Comparison of ENCODE assay signal across 21 cellular contexts in the genomic region with DNA sequence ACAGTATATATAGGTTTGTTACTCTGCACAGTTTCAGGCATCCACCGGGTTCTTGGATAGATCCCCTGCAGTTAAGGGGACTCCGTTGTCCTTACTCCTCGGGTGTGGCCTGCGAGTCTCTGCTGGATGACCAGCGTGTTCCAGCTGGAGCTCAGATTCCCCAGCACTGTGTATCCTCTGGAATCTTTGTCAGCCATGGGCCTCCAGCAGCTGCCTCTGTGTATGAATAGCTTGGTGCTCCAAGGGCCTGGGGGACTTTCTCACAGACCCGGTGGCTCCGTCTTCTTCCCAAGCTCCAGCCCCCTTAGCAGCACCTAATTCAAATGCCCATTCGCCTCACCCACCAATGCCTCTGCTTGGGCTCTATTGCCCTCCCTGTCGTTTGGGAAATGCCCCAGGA.
"Had no signal": no experiment of that assay in that cellular context is flagged by ENCODE, and none has a peak within 500 bp of the region (broad histone marks: within the 10 kb centered on the region; RNA-seq: fewer than 3 reads in every experiment).

No MANE protein-coding gene starts in this region.

- H3K36me3 ChIP-seq: esophagus muscularis mucosa, gastrocnemius medialis, heart right ventricle, left ventricle myocardium inferior, ovary, suprapubic skin, thyroid gland, uterus had no signal

- H3K9me3 ChIP-seq: esophagus muscularis mucosa, gastrocnemius medialis, heart right ventricle, left ventricle myocardium inferior, ovary, suprapubic skin, thyroid gland, uterus had no signal

- H3K27me3 ChIP-seq: esophagus muscularis mucosa, gastrocnemius medialis, heart right ventricle, ovary, suprapubic skin, thyroid gland, uterus had no signal

- H3K27ac Mint-ChIP-seq: progenitor cell of endocrine pancreas, type B pancreatic cell had no signal

- H3K4me1 Mint-ChIP-seq: naive thymus-derived CD4-positive, alpha-beta T cell had no signal

- H3K4me3 ChIP-seq: esophagus muscularis mucosa, gastrocnemius medialis, heart right ventricle, left ventricle myocardium inferior, lung, ovary, suprapubic skin, thyroid gland, uterus had no signal

- ATAC-seq: gastrocnemius medialis; naive thymus-derived CD4-positive, alpha-beta T cell; right cardiac atrium had no signal

- DNase-seq: effector memory CD4-positive, alpha-beta T cell; gastrocnemius medialis; heart right ventricle; hypothalamus; islet precursor cell; left ventricle myocardium inferior; mesenchymal stem cell; midbrain; naive thymus-derived CD4-positive, alpha-beta T cell; ovary; stimulated activated naive CD4-positive, alpha-beta T cell treated with Interleukin-2 at 50 U/mL for 16 hours; thyroid gland; uterus had no signal

- H3K27me3 Mint-ChIP-seq: naive thymus-derived CD4-positive, alpha-beta T cell; progenitor cell of endocrine pancreas; type B pancreatic cell had no signal

- H3K27ac ChIP-seq: epithelial cell of prostate, esophagus muscularis mucosa, gastrocnemius medialis, heart right ventricle, left ventricle myocardium inferior, ovary, suprapubic skin, thyroid gland, uterus had no signal

- H3K9me3 Mint-ChIP-seq: naive thymus-derived CD4-positive, alpha-beta T cell; neural crest cell; type B pancreatic cell had no signal

- H3K4me1 ChIP-seq: esophagus muscularis mucosa, gastrocnemius medialis, heart right ventricle, left ventricle myocardium inferior, suprapubic skin, thyroid gland, uterus had no signal

- H3K4me3 Mint-ChIP-seq: naive thymus-derived CD4-positive, alpha-beta T cell; neural crest cell; type B pancreatic cell had no signal

- H3K36me3 Mint-ChIP-seq: naive thymus-derived CD4-positive, alpha-beta T cell; type B pancreatic cell had no signal
